17 cellular contexts compared by ENCODE assay signal in genomic region chrX:120036704-120037103, GRCh38. TPM values are rescaled to one million over a fixed set of nuclear protein-coding genes. Genes with fewer than 3 reads are reported as not detected.
A peak's percentile ranks its signal among the peaks of the same experiment; 100 is the strongest.
DNase-seq lines count a peak whose midpoint lies in the region; ATAC-seq, FAIRE-seq and TF ChIP-seq lines count a peak whose summit lies in the region.
"Had no signal": no experiment of that assay in that cellular context is flagged by ENCODE, and none has a peak within 500 bp of the region (broad histone marks: within the 10 kb centered on the region; RNA-seq: fewer than 3 reads in every experiment).

No MANE protein-coding gene starts in this region.

- no peaks in the 10 kb centered on the region for H3K4me1 ChIP-seq in A549
- H3K4me1 ChIP-seq in HUES64 (ENCODE audit: insufficient read depth, low read length): peaks cover 22% of the 10 kb centered on the region
- H3K4me1 ChIP-seq in iPS-18a (ENCODE audit: control insufficient read depth, low read depth, low read length): peaks cover 14% of the 10 kb centered on the region
- no peaks in the 10 kb centered on the region for H3K4me1 ChIP-seq in colonic mucosa

- H3K36me3 ChIP-seq in HUES64 (ENCODE audit: insufficient read depth, low read length) (no peaks in the 10 kb centered on the region), iPS-18a (ENCODE audit: control insufficient read depth, low read depth, low read length) (no peaks in the 10 kb centered on the region), colonic mucosa (no peaks in the 10 kb centered on the region)

- H3K4me3 ChIP-seq in A549: no peak overlapping the region
- no peak overlapping the region for H3K4me3 ChIP-seq in HUES64 (ENCODE audit: low read length)
- H3K4me3 ChIP-seq in iPS-18a (ENCODE audit: low read length): peak overlapping the region; percentile 31
- H3K4me3 ChIP-seq in colonic mucosa: no peak overlapping the region

- TF ChIP-seq CTCF in A549 (IDR thresholded peaks at IDR 0.05) (no peak), colonic mucosa (IDR thresholded peaks at IDR 0.05) (no peak)

- H3K4me2 ChIP-seq in A549: no peak overlapping the region

- FAIRE-seq in A549 (lab: Jason Lieb, UNC): no peak
- FAIRE-seq: GM12891, HTR-8/SVneo had no signal

- TF ChIP-seq POLR2A in A549 (IDR thresholded peaks at IDR 0.05; ENCODE audit: low read length): no peak

- WGBS in A549 (ENCODE audit: missing lambda C conversion rate): 63% methylated on average over 1 of the region's 1 CpG
- no CpG with 5 or more reads among the region's 1 CpG for WGBS in HUES64

- no peak for TF ChIP-seq EP300 in A549 (IDR thresholded peaks at IDR 0.05)

- ATAC-seq in A549: no peak
- ATAC-seq in GM21447 (IDR thresholded peaks at IDR 0.05; ENCODE audit: unreplicated experiment): no peak

- TF ChIP-seq RAD21 in A549 (conservative IDR thresholded peaks at IDR 0.05 in 1 of 2, IDR thresholded peaks at IDR 0.05 in 1 of 2): no peak

- CTCF ChIA-PET in A549 (lab: Yijun Ruan, JAX): interaction anchor here (0.7 to 1.8 kb wide), 4 partner anchors 12 to 698 kb away, joined by 3 to 4 read pairs (median 3); no protein-coding TSS in a partner anchor

- no peak overlapping the region for H3K27ac ChIP-seq in A549
- peak overlapping the region; percentile 93; the same call in 1 of the 2 replicates for H3K27ac ChIP-seq in HUES64 (ENCODE audit: low read depth, low read length)
- H3K27ac ChIP-seq in iPS-18a (ENCODE audit: low read length): no peak overlapping the region
- no peak overlapping the region for H3K27ac ChIP-seq in colonic mucosa
- H3K27ac ChIP-seq: 22Rv1 had no signal

- DNase-seq in A549 (ENCODE audit: low read depth in 1 of 2, low spot score in 1 of 2) (no peak), RPMI8226 (peak; percentile 46), glomerular visceral epithelial cell (ENCODE audit: extremely low spot score) (no peak), colonic mucosa (no peak)
- no peak for DNase-seq in activated CD4-positive, alpha-beta T cell treated with anti-CD3 and anti-CD28 coated beads, Interleukin-2, amount 50 U/mL, for 48 hours
- DNase-seq: COR-L47, DMS153, NCI-H1105 treated with DMSO at 0.1 percent for 48 hours, NCI-H187 treated with DMSO at 0.1 percent for 48 hours, NCI-H446, NCI-H748 treated with DMSO at 0.1 percent for 48 hours had no signal

- H3K9me3 ChIP-seq in A549: no peaks in the 10 kb centered on the region
- H3K9me3 ChIP-seq in HUES64 (ENCODE audit: insufficient read depth, low read depth, low read length): no peaks in the 10 kb centered on the region
- H3K9me3 ChIP-seq in iPS-18a (ENCODE audit: control insufficient read depth, low read depth, low read length): peaks cover 6% of the 10 kb centered on the region
- H3K9me3 ChIP-seq in colonic mucosa: no peaks in the 10 kb centered on the region

- intact Hi-C loops in colonic mucosa (cut with DNase I): no loop called here

- POLR2A ChIA-PET in A549 (lab: Yijun Ruan, JAX): interaction anchor here (0.7 kb wide), 1 partner anchor 89 kb away, joined by 3 read pairs; no protein-coding TSS in a partner anchor

- H3K9ac ChIP-seq in HUES64 (ENCODE audit: low read depth, low read length) (peak overlapping the region; percentile 37), iPS-18a (ENCODE audit: low read length) (no peak overlapping the region), colonic mucosa (ENCODE audit: low read depth in 2 of 2, low read length in 2 of 2) (no peak overlapping the region)

- H3K27me3 ChIP-seq in HUES64 (ENCODE audit: insufficient read depth, low read length) (no peaks in the 10 kb centered on the region), iPS-18a (ENCODE audit: control insufficient read depth, insufficient read depth, low read length) (no peaks in the 10 kb centered on the region), colonic mucosa (no peaks in the 10 kb centered on the region)

TF ChIP-seq in A549, 52 proteins besides CTCF, POLR2A, EP300 and RAD21:
- peak; percentile 41 for TF ChIP-seq MAFK (IDR thresholded peaks at IDR 0.05; ENCODE audit: partially characterized antibody)
- TF ChIP-seq ZSCAN20 (CRISPR knock-in tag; IDR thresholded peaks at IDR 0.05): no peak
- TF ChIP-seq PBX3 (IDR thresholded peaks at IDR 0.05): no peak
- no peak for TF ChIP-seq CBX2 (IDR thresholded peaks at IDR 0.05; ENCODE audit: borderline replicate concordance, low read depth)
- no peak for TF ChIP-seq NFE2L2 (conservative IDR thresholded peaks at IDR 0.05; ENCODE audit: low read length)

RNA-seq across cellular contexts. Expression of gene RHOXF2B, which starts 40.8 kb away (rescaled TPM):
- polyA plus RNA-seq in A549 (2011; rRNA removed) (not detected in 2 replicates), A549 (2017; fragmentation: RNase III; extraction: RNeasy Plus Mini Kit Qiagen cat#74134 plus additional on column Dnase treatment) (not detected in 3 replicates)
- polyA plus RNA-seq in A549 (2012; cell fraction: cytosol; rRNA removed): not detected in 2 replicates
- not detected in 2 replicates for polyA plus RNA-seq in A549 (2012; cell fraction: nucleus; rRNA removed)
- polyA minus RNA-seq in A549 (2011; rRNA and poly(A)+ RNA removed): not detected in 2 replicates
- polyA plus RNA-seq in HUES64 (2013, experiment 1 of 2): not detected
- not detected for polyA plus RNA-seq in HUES64 (2013, experiment 2 of 2)
- total RNA-seq in colonic mucosa: not detected
